ENCODE assay signal across 1 cellular context in genomic region chr16:31489616-31490584, GRCh38.
TF ChIP-seq lines count a peak whose summit lies in the region.

No MANE protein-coding gene starts in this region.

TF ChIP-seq in endothelial cell of umbilical vein, 7 proteins besides CTCF, POLR2A, EP300 and RAD21:
- TF ChIP-seq EZH2 (IDR thresholded peaks at IDR 0.05; ENCODE audit: borderline replicate concordance, low read depth, low read length, severe bottlenecking) (no peak), MYC (IDR thresholded peaks at IDR 0.05; ENCODE audit: low read depth, low read length) (no peak), FOS (IDR thresholded peaks at IDR 0.05; ENCODE audit: borderline replicate concordance, insufficient read depth, low read length) (no peak), POLR2AphosphoS5 (IDR thresholded peaks at IDR 0.05; ENCODE audit: insufficient read depth, low read depth, low read length) (no peak), JUN (IDR thresholded peaks at IDR 0.05; ENCODE audit: borderline replicate concordance, insufficient read depth, insufficient read length, low read depth) (no peak), GATA2 (IDR thresholded peaks at IDR 0.05; ENCODE audit: insufficient read depth, insufficient read length, low read depth, low read length) (no peak)
- TF ChIP-seq, protein P1, sequence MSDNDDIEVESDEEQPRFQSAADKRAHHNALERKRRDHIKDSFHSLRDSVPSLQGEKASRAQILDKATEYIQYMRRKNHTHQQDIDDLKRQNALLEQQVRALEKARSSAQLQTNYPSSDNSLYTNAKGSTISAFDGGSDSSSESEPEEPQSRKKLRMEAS (IDR thresholded peaks at IDR 0.05; ENCODE audit: insufficient read depth, insufficient read length): no peak
